In genomic region chr6:108897371-108897770, GRCh38 we compare ENCODE assay signal across 11 cellular contexts. TPM values are rescaled to one million over a fixed set of nuclear protein-coding genes. Genes with fewer than 3 reads are reported as not detected.
DNase-seq lines count a peak whose midpoint lies in the region; ATAC-seq, FAIRE-seq and TF ChIP-seq lines count a peak whose summit lies in the region.
"Had no signal": no experiment of that assay in that cellular context is flagged by ENCODE, and none has a peak within 500 bp of the region (broad histone marks: within the 10 kb centered on the region; RNA-seq: fewer than 3 reads in every experiment).

No MANE protein-coding gene starts in this region.

- intact Hi-C loops in left cardiac atrium (cut with DNase I) (loop anchor here in 1 of 2 donors (10.0 kb wide), 1 partner anchor 177 kb away; no protein-coding TSS in a partner anchor), sciatic nerve (cut with DNase I) (no loop called here)

- FAIRE-seq in HTR-8/SVneo (lab: Jason Lieb, UNC), result no peak

- no peaks in the 10 kb centered on the region for H3K9me3 ChIP-seq in RWPE2 (ENCODE audit: severe bottlenecking)
- H3K9me3 ChIP-seq: BLaER1 had no signal

- ATAC-seq in RWPE2 (ENCODE audit: low read depth) (peak; percentile 66), left cardiac atrium (peak; percentile 68 to 75), sciatic nerve (no peak), GM21737 (IDR thresholded peaks at IDR 0.05; ENCODE audit: unreplicated experiment) (no peak)

- no peak overlapping the region for H3K4me3 ChIP-seq in RWPE2 (ENCODE audit: severe bottlenecking)
- H3K4me3 ChIP-seq: BLaER1, coronary artery, lung had no signal

- H3K27ac ChIP-seq in 22Rv1 (peak overlapping the region; percentile 56), RWPE2 (ENCODE audit: poor library complexity, severe bottlenecking) (peak overlapping the region; percentile 68)

- H3K27me3 ChIP-seq in RWPE2 (ENCODE audit: insufficient read depth, poor library complexity, severe bottlenecking), result no peaks in the 10 kb centered on the region
- H3K27me3 ChIP-seq: BLaER1 had no signal

- DNase-seq in HTR-8/SVneo (ENCODE audit: insufficient read length, low spot score), result peak; percentile 17
- DNase-seq in RWPE2 (ENCODE audit: low spot score), result no peak
- DNase-seq in left cardiac atrium, result no peak
- DNase-seq in sciatic nerve (ENCODE audit: low spot score), result no peak
- DNase-seq in NCI-H2081 treated with DMSO at 0.1 percent for 48 hours (lab: John Stamatoyannopoulos, UW), result no peak
- no peak for DNase-seq in stimulated activated CD4-positive, alpha-beta T cell treated with anti-CD3 and anti-CD28 coated beads, Interleukin-15, amount 100 ng/mL, for 24 hours

- peaks cover 28% of the 10 kb centered on the region for H3K4me1 ChIP-seq in RWPE2 (ENCODE audit: insufficient read depth, poor library complexity, severe bottlenecking)

- TF ChIP-seq CTCF in 22Rv1 (IDR thresholded peaks at IDR 0.05) (no peak), RWPE2 (IDR thresholded peaks at IDR 0.05; ENCODE audit: poor library complexity, severe bottlenecking) (no peak)

- no peaks in the 10 kb centered on the region for H3K36me3 ChIP-seq in RWPE2 (ENCODE audit: low read depth)
- H3K36me3 ChIP-seq: BLaER1 had no signal

RNA-seq across cellular contexts. Expression of gene ARMC2, which starts 49.1 kb away (rescaled TPM):
- total RNA-seq in left cardiac atrium (1 to 10 TPM; 8.0 to 9.2 TPM), sciatic nerve (17.2 TPM)

Comparison
In these comparisons a context has a peak if more than half of its experiments do, and no peak if none do; other contexts are left out.
1. ATAC-seq: peak in RWPE2 (single experiment) and left cardiac atrium (2 of 2); none in sciatic nerve (single experiment) and GM21737 (single experiment).